7 cellular contexts compared by ENCODE assay signal in the genomic region with DNA sequence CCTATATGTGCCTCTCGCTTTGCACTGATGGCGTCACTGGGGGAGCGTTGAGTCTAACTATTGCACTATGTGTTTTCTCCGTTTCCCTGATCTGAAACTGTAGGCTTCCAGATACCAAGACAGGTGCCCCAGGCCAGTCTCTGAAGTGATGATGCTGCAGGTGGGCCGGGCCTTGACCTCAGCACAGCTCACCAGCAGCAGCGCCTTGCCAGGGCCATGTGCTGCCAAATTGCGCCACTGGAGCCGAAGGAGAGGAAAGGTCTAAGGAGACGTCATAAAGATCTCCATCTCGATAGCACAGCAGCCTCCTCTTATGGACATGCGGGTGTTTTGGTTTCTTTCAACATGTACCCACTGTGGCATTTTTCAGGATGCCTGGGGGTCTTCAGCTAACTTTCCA. TPM values are rescaled to one million over a fixed set of nuclear protein-coding genes. Genes with fewer than 3 reads are reported as not detected.
DNase-seq lines count a peak whose midpoint lies in the region; FAIRE-seq and TF ChIP-seq lines count a peak whose summit lies in the region.
"Not testable (repeated sequence)": the region's sequence is repeated elsewhere in the genome, so short reads cannot be mapped to it uniquely, and the experiment has no call there.

No MANE protein-coding gene starts in this region.

- not testable (repeated sequence) for H3K9me3 Mint-ChIP-seq in type B pancreatic cell

- 88 to 100% methylated on average over 5 to 11 of the region's 11 CpGs for WGBS in lower leg skin, 2 donors

- not testable (repeated sequence) for H3K36me3 Mint-ChIP-seq in type B pancreatic cell

- TF ChIP-seq POLR2A in GM12892 (IDR thresholded peaks at IDR 0.05; ENCODE audit: low read depth, low read length); lower leg skin (IDR thresholded peaks at IDR 0.05): not testable (repeated sequence)

- H3K9me3 ChIP-seq in parathyroid adenoma (ENCODE audit: control insufficient read depth, low read length), result not testable (repeated sequence)

- not testable (repeated sequence) for H3K4me3 ChIP-seq in bronchial epithelial cell (ENCODE audit: low read depth, low read length); lower leg skin (ENCODE audit: low read depth, poor library complexity, severe bottlenecking); parathyroid adenoma (ENCODE audit: low read depth, low read length)

- H3K27ac ChIP-seq in parathyroid adenoma, result peak overlapping the region; percentile 65

- H3K9ac ChIP-seq in parathyroid adenoma, result not testable (repeated sequence)

- FAIRE-seq in GM12892 (lab: Jason Lieb, UNC) (peak; percentile 58), bronchial epithelial cell (lab: Jason Lieb, UNC) (peak; percentile 95), urothelium cell line (lab: Jason Lieb, UNC) (peak; percentile 13)

- not testable (repeated sequence) for H3K79me2 ChIP-seq in parathyroid adenoma

- intact Hi-C loops in cardiac septum (cut with DNase I); lower leg skin (cut with DNase I; ENCODE audit: low total_unique reads): not testable (repeated sequence)

- not testable (repeated sequence) for DNase-seq in GM12892 (ENCODE audit: insufficient read length); bronchial epithelial cell (ENCODE audit: low read depth); urothelium cell line (ENCODE audit: low spot score)
- DNase-seq in cardiac septum (ENCODE audit: low spot score) (peak; percentile 24), lower leg skin (ENCODE audit: low spot score in 2 of 2) (peak; percentile 0 to 34), type B pancreatic cell (ENCODE audit: extremely low spot score, unreplicated experiment) (peak; percentile 44)

- H3K4me1 Mint-ChIP-seq in type B pancreatic cell (ENCODE audit: unreplicated experiment), result not testable (repeated sequence)

- not testable (repeated sequence) for H3K4me2 ChIP-seq in parathyroid adenoma (ENCODE audit: low read length)

- not testable (repeated sequence) for H3K4me3 Mint-ChIP-seq in type B pancreatic cell

- not testable (repeated sequence) for H3K27ac Mint-ChIP-seq in type B pancreatic cell

- not testable (repeated sequence) for H3K27me3 ChIP-seq in bronchial epithelial cell (ENCODE audit: control insufficient read depth, insufficient read depth, low read length); parathyroid adenoma (ENCODE audit: control insufficient read depth, insufficient read depth, low read length)

- not testable (repeated sequence) for TF ChIP-seq CTCF in bronchial epithelial cell (IDR thresholded peaks at IDR 0.05; ENCODE audit: insufficient read depth, low read length, severe bottlenecking); lower leg skin (IDR thresholded peaks at IDR 0.05); parathyroid adenoma (IDR thresholded peaks at IDR 0.05); type B pancreatic cell (conservative IDR thresholded peaks at IDR 0.05)

- not testable (repeated sequence) for H3K27me3 Mint-ChIP-seq in type B pancreatic cell

- H2AFZ ChIP-seq in parathyroid adenoma, result not testable (repeated sequence)

- H3K36me3 ChIP-seq in bronchial epithelial cell (ENCODE audit: control insufficient read depth, insufficient read depth, low read length); parathyroid adenoma (ENCODE audit: control insufficient read depth, insufficient read depth, low read length): not testable (repeated sequence)

- H3K4me1 ChIP-seq in parathyroid adenoma, result not testable (repeated sequence)

RNA-seq across cellular contexts. Expression of gene FAM156A, which starts 17.3 kb away (rescaled TPM):
- 22.9 TPM for polyA plus RNA-seq in GM12892 (2012; ENCODE audit: missing spikeins)
- total RNA-seq in bronchial epithelial cell, result 6.6 and 8.8 TPM in 2 replicates
- total RNA-seq in cardiac septum, result 9.4 TPM
- total RNA-seq in lower leg skin, result 10 to 100 TPM; 12.7 to 19.1 (median 16.5) TPM
- 16.7 and 23.7 TPM in 2 replicates for total RNA-seq in type B pancreatic cell (ENCODE audit: low replicate concordance)
